24 cellular contexts compared by ENCODE assay signal in genomic region chr13:24894972-24895300, GRCh38.
"Had no signal": no experiment of that assay in that cellular context is flagged by ENCODE, and none has a peak within 500 bp of the region (broad histone marks: within the 10 kb centered on the region; RNA-seq: fewer than 3 reads in every experiment).

No MANE protein-coding gene starts in this region.

- H3K27ac ChIP-seq: KMS-11, SK-N-MC had no signal

- H3K9ac ChIP-seq: KMS-11 had no signal

- H3K4me1 Mint-ChIP-seq: activated naive CD8-positive, alpha-beta T cell treated with anti-CD3 and anti-CD28 coated beads, Interleukin-2, amount 50 U/mL, for 24 hours; brain; central memory CD8-positive, alpha-beta T cell had no signal

- H3K4me3 ChIP-seq: SK-N-MC had no signal

- H3K9me3 Mint-ChIP-seq: activated CD4-positive, alpha-beta memory T cell treated with anti-CD3 and anti-CD28 coated beads for 36 hours; activated naive CD4-positive, alpha-beta T cell treated with anti-CD3 and anti-CD28 coated beads, Interleukin-2, amount 50 U/mL, for 72 hours; activated naive CD8-positive, alpha-beta T cell treated with anti-CD3 and anti-CD28 coated beads, Interleukin-2, amount 50 U/mL, for 24 hours; activated T-cell treated with anti-CD3 and anti-CD28 coated beads, Interleukin-2, amount 50 U/mL, for 4 hours; brain; central memory CD8-positive, alpha-beta T cell; T-helper 2 cell treated with Interferon-gamma antibody and Interleukin-4, amounts not matched to agents 5 μg/mL and 100 μg/mL, for 36 hours had no signal

- H3K27me3 Mint-ChIP-seq: activated CD4-positive, alpha-beta memory T cell treated with anti-CD3 and anti-CD28 coated beads for 36 hours; activated naive CD8-positive, alpha-beta T cell treated with anti-CD3 and anti-CD28 coated beads, Interleukin-2, amount 50 U/mL, for 24 hours; brain; central memory CD8-positive, alpha-beta T cell had no signal

- H3K27ac Mint-ChIP-seq: activated CD4-positive, alpha-beta memory T cell treated with anti-CD3 and anti-CD28 coated beads for 36 hours; activated naive CD8-positive, alpha-beta T cell treated with anti-CD3 and anti-CD28 coated beads, Interleukin-2, amount 50 U/mL, for 24 hours; brain; T-helper 2 cell treated with Interferon-gamma antibody and Interleukin-4, amounts not matched to agents 5 μg/mL and 100 μg/mL, for 36 hours had no signal

- DNase-seq: activated CD4-positive, alpha-beta memory T cell treated with anti-CD3 and anti-CD28 coated beads for 36 hours; activated CD4-positive, alpha-beta T cell treated with anti-CD3 and anti-CD28 coated beads for 48 hours; activated CD4-positive, CD25-positive, alpha-beta regulatory T cell treated with anti-CD3 and anti-CD28 coated beads, Interleukin-2, amount 50 U/mL, for 72 hours; activated CD8-positive, alpha-beta memory T cell treated with anti-CD3 and anti-CD28 coated beads for 24 hours; activated effector memory CD4-positive, alpha-beta T cell treated with anti-CD3 and anti-CD28 coated beads, Interleukin-2, amount 50 U/mL, for 16 hours; activated naive CD4-positive, alpha-beta T cell treated with Interleukin-2 at 50 U/mL for 16 hours; activated naive CD8-positive, alpha-beta T cell treated with anti-CD3 and anti-CD28 coated beads, Interleukin-2, amount 50 U/mL, for 24 hours; activated T-cell treated with anti-CD3 and anti-CD28 coated beads, Interleukin-2, amount 50 U/mL, for 4 hours; amniotic stem cell; NCI-H1092; NCI-H1417; NCI-H1930; NCI-H2171; NCI-H2227 treated with DMSO at 0.1 percent for 48 hours; NCI-H526; NCI-H82; T-helper 1 cell had no signal

- H3K4me2 ChIP-seq: KMS-11 had no signal

- FAIRE-seq: astrocyte had no signal

- H3K4me3 Mint-ChIP-seq: activated CD4-positive, alpha-beta memory T cell treated with anti-CD3 and anti-CD28 coated beads for 36 hours; activated naive CD8-positive, alpha-beta T cell treated with anti-CD3 and anti-CD28 coated beads, Interleukin-2, amount 50 U/mL, for 24 hours; activated T-cell treated with anti-CD3 and anti-CD28 coated beads, Interleukin-2, amount 50 U/mL, for 4 hours; brain; central memory CD8-positive, alpha-beta T cell; T-helper 2 cell treated with Interferon-gamma antibody and Interleukin-4, amounts not matched to agents 5 μg/mL and 100 μg/mL, for 36 hours had no signal
